Comparison of ENCODE assay signal across 16 cellular contexts in genomic region chr15:70582143-70582945, GRCh38.
A peak's percentile ranks its signal among the peaks of the same experiment; 100 is the strongest.
DNase-seq lines count a peak whose midpoint lies in the region; ATAC-seq and TF ChIP-seq lines count a peak whose summit lies in the region.
"Had no signal": no experiment of that assay in that cellular context is flagged by ENCODE, and none has a peak within 500 bp of the region (broad histone marks: within the 10 kb centered on the region; RNA-seq: fewer than 3 reads in every experiment).

No MANE protein-coding gene starts in this region.

- H3K27me3 ChIP-seq in aorta (ENCODE audit: control insufficient read depth in 1 of 2, insufficient read depth in 2 of 2, low read length in 1 of 2) (no peaks in the 10 kb centered on the region), body of pancreas (no peaks in the 10 kb centered on the region)

- DNase-seq in Right ventricle myocardium inferior (ENCODE audit: missing footprints) (no peak), cardiac septum (ENCODE audit: low spot score) (no peak), NCI-H69 (lab: John Stamatoyannopoulos, UW) (peak; percentile 35), fibroblast of the aortic adventitia (ENCODE audit: low read depth) (peak; percentile 81), aorta (peak in 1 of 2 donors; percentile 44), body of pancreas (no peak)
- DNase-seq: activated CD4-positive, alpha-beta T cell treated with anti-CD3 and anti-CD28 coated beads for 48 hours; amygdala; DMS153; KG1; nucleus accumbens; SHP77 treated with DMSO at 0.1 percent for 48 hours; stimulated activated naive CD4-positive, alpha-beta T cell treated with Interleukin-2 at 50 U/mL for 16 hours; T-helper 9 cell had no signal

- TF ChIP-seq CTCF in fibroblast of the aortic adventitia (IDR thresholded peaks at IDR 0.05; ENCODE audit: insufficient read depth, low read length) (no peak), body of pancreas (IDR thresholded peaks at IDR 0.05) (no peak)

- intact Hi-C loops in Right ventricle myocardium inferior (cut with DNase I): no loop called here
- intact Hi-C loops in cardiac septum (cut with DNase I): no loop called here
- intact Hi-C loops in aorta (cut with DNase I): no loop called here
- intact Hi-C loops in body of pancreas (cut with DNase I): no loop called here

- WGBS in aorta, 2 donors: 72 to 74% methylated on average over 5 of the region's 5 CpGs
- 50 to 58% methylated on average over 5 of the region's 5 CpGs for WGBS in body of pancreas, 2 donors

- TF ChIP-seq POLR2A in body of pancreas (IDR thresholded peaks at IDR 0.05): no peak

- H3K4me3 ChIP-seq in fibroblast of the aortic adventitia (ENCODE audit: low read depth, low read length) (no peak overlapping the region), aorta (ENCODE audit: low read length in 2 of 2) (no peak overlapping the region), body of pancreas (no peak overlapping the region)

- no peaks in the 10 kb centered on the region for H3K4me1 ChIP-seq in aorta (ENCODE audit: control insufficient read depth in 1 of 2, insufficient read depth in 2 of 2, low read length in 2 of 2)
- peaks cover 6% of the 10 kb centered on the region for H3K4me1 ChIP-seq in body of pancreas

- H3K9me3 ChIP-seq in aorta (ENCODE audit: control insufficient read depth, low read length) (no peaks in the 10 kb centered on the region), body of pancreas (no peaks in the 10 kb centered on the region)

- H3K36me3 ChIP-seq in aorta (ENCODE audit: control insufficient read depth in 1 of 2, insufficient read depth in 2 of 2, low read length in 1 of 2) (no peaks in the 10 kb centered on the region), body of pancreas (replicated peaks in 1 of 2; ENCODE audit: insufficient read depth in 1 of 2, low read depth in 2 of 2) (no peaks in the 10 kb centered on the region)

- ATAC-seq in Right ventricle myocardium inferior (peak; percentile 67), aorta (ENCODE audit: low FRiP score) (peak; percentile 58), GM19395 (IDR thresholded peaks at IDR 0.05; ENCODE audit: unreplicated experiment) (no peak), body of pancreas (no peak), GM21360 (IDR thresholded peaks at IDR 0.05; ENCODE audit: unreplicated experiment) (no peak)

- H3K27ac ChIP-seq in aorta (ENCODE audit: low read depth in 1 of 2, low read length in 2 of 2): no peak overlapping the region
- H3K27ac ChIP-seq in body of pancreas: no peak overlapping the region

Comparison
In these comparisons a context has a peak if more than half of its experiments do, and no peak if none do; other contexts are left out.
1. ATAC-seq: peak in Right ventricle myocardium inferior (single experiment) and aorta (single experiment); none in GM19395 (single experiment), body of pancreas (single experiment) and GM21360 (single experiment).
2. DNase-seq: peak in NCI-H69 (single experiment) and fibroblast of the aortic adventitia (single experiment); none in Right ventricle myocardium inferior (single experiment), cardiac septum (single experiment) and body of pancreas (0 of 4).